22 cellular contexts compared by ENCODE assay signal in genomic region chr2:96535331-96535730, GRCh38. TPM values are rescaled to one million over a fixed set of nuclear protein-coding genes. Genes with fewer than 3 reads are reported as not detected.
DNase-seq lines count a peak whose midpoint lies in the region; ATAC-seq and TF ChIP-seq lines count a peak whose summit lies in the region.
"Had no signal": no experiment of that assay in that cellular context is flagged by ENCODE, and none has a peak within 500 bp of the region (broad histone marks: within the 10 kb centered on the region; RNA-seq: fewer than 3 reads in every experiment).

No MANE protein-coding gene starts in this region.

- WGBS in right cardiac atrium: 92% methylated on average over 4 of the region's 4 CpGs
- 89 to 99% methylated on average over 4 of the region's 4 CpGs for WGBS in aorta, 2 donors

- no peak for ATAC-seq in right cardiac atrium
- no peak for ATAC-seq in left ventricle myocardium superior
- ATAC-seq in naive thymus-derived CD8-positive, alpha-beta T cell: no peak
- no peak for ATAC-seq in aorta (ENCODE audit: low FRiP score)
- ATAC-seq: esophagus mucosa had no signal

- intact Hi-C loops in right cardiac atrium (cut with DNase I): no loop called here
- intact Hi-C loops in left ventricle myocardium superior (cut with micrococcal nuclease): no loop called here
- intact Hi-C loops in aorta (cut with DNase I): loop anchor here in 1 of 2 donors (10.0 kb wide), 1 partner anchor 99 kb away; the partner anchor contains the start of gene KANSL3

- no peaks in the 10 kb centered on the region for H3K27me3 Mint-ChIP-seq in naive thymus-derived CD8-positive, alpha-beta T cell
- H3K27me3 Mint-ChIP-seq: activated naive CD8-positive, alpha-beta T cell had no signal

- H3K4me3 ChIP-seq in right cardiac atrium (ENCODE audit: low read length) (no peak overlapping the region), aorta (ENCODE audit: low read length in 2 of 2) (no peak overlapping the region)
- H3K4me3 ChIP-seq: SJCRH30 had no signal

- CTCF ChIA-PET in RWPE1 (lab: Yijun Ruan, JAX): interaction anchor here (0.8 to 1.6 kb wide), 2 partner anchors 19 to 228 kb away, joined by 3 to 7 read pairs; no protein-coding TSS in a partner anchor

- no peaks in the 10 kb centered on the region for H3K9me3 ChIP-seq in right cardiac atrium (ENCODE audit: control insufficient read depth, low read length)
- no peaks in the 10 kb centered on the region for H3K9me3 ChIP-seq in aorta (ENCODE audit: control insufficient read depth, low read length)
- H3K9me3 ChIP-seq: SJCRH30 had no signal

- peaks cover 0 to 4% (median 0%) of the 10 kb centered on the region in 3 donors for H3K36me3 Mint-ChIP-seq in naive thymus-derived CD8-positive, alpha-beta T cell
- H3K36me3 Mint-ChIP-seq: activated naive CD8-positive, alpha-beta T cell had no signal

- H3K27me3 ChIP-seq in right cardiac atrium (ENCODE audit: control insufficient read depth, insufficient read depth) (no peaks in the 10 kb centered on the region), aorta (ENCODE audit: control insufficient read depth in 1 of 2, insufficient read depth in 2 of 2, low read length in 1 of 2) (no peaks in the 10 kb centered on the region)
- H3K27me3 ChIP-seq: brain microvascular endothelial cell, SJCRH30 had no signal

- H3K4me1 ChIP-seq in right cardiac atrium (ENCODE audit: control insufficient read depth, insufficient read depth, low read length) (peaks cover 20% of the 10 kb centered on the region), aorta (ENCODE audit: control insufficient read depth in 1 of 2, insufficient read depth in 2 of 2, low read length in 2 of 2) (peaks cover 4 to 6% of the 10 kb centered on the region in 2 donors)

- H3K4me3 Mint-ChIP-seq in naive thymus-derived CD8-positive, alpha-beta T cell: peak overlapping the region in 1 of 10 donors; percentile 24
- H3K4me3 Mint-ChIP-seq: activated naive CD8-positive, alpha-beta T cell had no signal

- H3K27ac Mint-ChIP-seq in naive thymus-derived CD8-positive, alpha-beta T cell: peak overlapping the region in 9 of 10 donors; percentile 11 to 100 (median 77)

- H3K4me1 Mint-ChIP-seq in naive thymus-derived CD8-positive, alpha-beta T cell: peaks cover 21 to 67% (median 54%) of the 10 kb centered on the region in 4 donors

- peaks cover 0 to 2% (median 0%) of the 10 kb centered on the region in 9 donors for H3K9me3 Mint-ChIP-seq in naive thymus-derived CD8-positive, alpha-beta T cell

- DNase-seq in right cardiac atrium: peak in 1 of 3 donors; percentile 29
- no peak for DNase-seq in left ventricle myocardium superior
- DNase-seq in RWPE1 (ENCODE audit: low spot score): no peak
- DNase-seq in naive thymus-derived CD8-positive, alpha-beta T cell: peak in 1 of 10 donors; percentile 19
- peak; percentile 32 to 40 for DNase-seq in aorta
- no peak for DNase-seq in AG08396 (ENCODE audit: low spot score)
- DNase-seq in stimulated activated CD4-positive, alpha-beta T cell treated with anti-CD3 and anti-CD28 coated beads, Interleukin-4, amount 100 ng/mL, for 24 hours: no peak
- no peak for DNase-seq in occipital lobe (lab: John Stamatoyannopoulos, UW)
- DNase-seq: activated CD8-positive, alpha-beta memory T cell treated with anti-CD3 and anti-CD28 coated beads, Interleukin-2, amount 50 U/mL, for 48 hours; brain microvascular endothelial cell; head of caudate nucleus; islet precursor cell; midbrain; NCI-H510A treated with DMSO at 0.1 percent for 48 hours; SJCRH30; stimulated activated CD4-positive, alpha-beta T cell treated with anti-CD3 and anti-CD28 coated beads, Interleukin-4, amount 100 ng/mL, for 1 hour; stimulated activated CD8-positive, alpha-beta memory T cell treated with anti-CD3 and anti-CD28 coated beads, Interleukin-4, amount 100 ng/mL, for 48 hours had no signal

- no peak for TF ChIP-seq CTCF in RWPE1 (conservative IDR thresholded peaks at IDR 0.05; ENCODE audit: low read depth)

- H3K27ac ChIP-seq in right cardiac atrium (ENCODE audit: low read length): peak overlapping the region; percentile 21
- peak overlapping the region; percentile 94 for H3K27ac ChIP-seq in RWPE1
- no peak overlapping the region for H3K27ac ChIP-seq in aorta (ENCODE audit: low read depth in 1 of 2, low read length in 2 of 2)
- H3K27ac ChIP-seq: brain microvascular endothelial cell, SJCRH30 had no signal

- POLR2A ChIA-PET in RWPE1 (lab: Yijun Ruan, JAX; ENCODE audit: low non-redundant PET): no interaction called here
- POLR2A ChIA-PET in naive thymus-derived CD8-positive, alpha-beta T cell (lab: Charles Lee): interaction anchor here (0.6 to 8.4 kb wide), 5 partner anchors 8 to 1446 kb away, joined by 3 to 120 read pairs (median 4); no protein-coding TSS in a partner anchor

- no peaks in the 10 kb centered on the region for H3K36me3 ChIP-seq in aorta (ENCODE audit: control insufficient read depth in 1 of 2, insufficient read depth in 2 of 2, low read length in 1 of 2)
- H3K36me3 ChIP-seq: brain microvascular endothelial cell had no signal

RNA-seq across cellular contexts. Expression of gene ARID5A, which starts 1.2 kb away (rescaled TPM):
- total RNA-seq in right cardiac atrium: 10 to 100 TPM; 13.0 to 28.0 (median 19.3) TPM
- 31.8 TPM for polyA plus RNA-seq in right cardiac atrium
- 6.9 TPM for total RNA-seq in left ventricle myocardium superior
- total RNA-seq in naive thymus-derived CD8-positive, alpha-beta T cell: 100 to 1,000 TPM; 100 to 108 TPM
- 100 to 1,000 TPM in 1 of 3 donors, 10 to 100 TPM in 2; 41.7 to 101 (median 55.2) TPM for polyA plus RNA-seq in naive thymus-derived CD8-positive, alpha-beta T cell
- 100 to 1,000 TPM; 107 to 257 TPM for total RNA-seq in aorta
- 100 to 1,000 TPM in 1 of 2 donors, 10 to 100 TPM in 1; 51.5 to 264 TPM for polyA plus RNA-seq in aorta
- total RNA-seq in occipital lobe: 1.2 TPM

RNA-seq across cellular contexts. Expression of gene NEURL3, which starts 30.2 kb away (rescaled TPM):
- total RNA-seq in right cardiac atrium (under 1 TPM in 2 of 4 donors, not detected in 2; 0.15 to 0.20 TPM), left ventricle myocardium superior (not detected), aorta (under 1 TPM in 1 of 2 donors, not detected in 1; 0.33 TPM), occipital lobe (0.16 TPM)
- polyA plus RNA-seq in right cardiac atrium (0.07 TPM), aorta (under 1 TPM in 1 of 2 donors, not detected in 1; 0.75 TPM)
- under 1 TPM in 1 of 2 experiments, not detected in 1; 0.39 TPM for total RNA-seq in naive thymus-derived CD8-positive, alpha-beta T cell
- under 1 TPM in 1 of 3 donors, not detected in 2; 0.16 TPM for polyA plus RNA-seq in naive thymus-derived CD8-positive, alpha-beta T cell
- total RNA-seq: esophagus mucosa, H4, osteoblast, SJCRH30, temporal lobe had no signal

Comparison
In these comparisons a context has a peak if more than half of its experiments do, and no peak if none do; other contexts are left out.
1. DNase-seq: peak in aorta (2 of 2); none in left ventricle myocardium superior (single experiment), RWPE1 (single experiment), AG08396 (single experiment), stimulated activated CD4-positive, alpha-beta T cell treated with anti-CD3 and anti-CD28 coated beads, Interleukin-4, amount 100 ng/mL, for 24 hours (single experiment) and occipital lobe (single experiment).
2. H3K27ac ChIP-seq: peak in right cardiac atrium (single experiment) and RWPE1 (single experiment); none in aorta (0 of 2).